ENCODE assay signal across 8 cellular contexts in genomic region chr1:200409761-200410565, GRCh38. TPM values are rescaled to one million over a fixed set of nuclear protein-coding genes. Genes with fewer than 3 reads are reported as not detected.
DNase-seq lines count a peak whose midpoint lies in the region; ATAC-seq and TF ChIP-seq lines count a peak whose summit lies in the region.

Gene ZNF281, minus strand, starts transcription at chr1:200410036. Its CDS starts 331 bp downstream, at chr1:200409705.

- peaks cover 34% of the 10 kb centered on the region for H3K36me3 Mint-ChIP-seq in chondrocyte (ENCODE audit: low read depth)

- H3K4me3 ChIP-seq in BJ (ENCODE audit: low read depth, low read length): peak within 1 kb of the TSS; percentile 81
- peak within 1 kb of the TSS; percentile 98 for H3K4me3 ChIP-seq in kidney epithelial cell (ENCODE audit: low read depth, low read length)

- CTCF ChIA-PET in BJ (lab: Yijun Ruan, JAX): no interaction called here

- peak within 1 kb of the TSS; percentile 86 for H3K4me3 Mint-ChIP-seq in chondrocyte (ENCODE audit: unreplicated experiment)

- peak; percentile 57 for DNase-seq in BJ (ENCODE audit: low read depth)
- peak; percentile 72 for DNase-seq in GM19240 (ENCODE audit: insufficient read length, low spot score)
- peak; percentile 93 to 95 for DNase-seq in NCI-H524 (lab: John Stamatoyannopoulos, UW)
- peak; percentile 87 to 89 for DNase-seq in activated CD4-positive, alpha-beta T cell treated with anti-CD3 and anti-CD28 coated beads for 24 hours (ENCODE audit: low read depth in 2 of 2)
- DNase-seq in chondrocyte (ENCODE audit: low spot score): peak; percentile 98
- peak; percentile 65 for DNase-seq in kidney epithelial cell (ENCODE audit: low read depth)
- peak; percentile 97 for DNase-seq in stimulated activated CD4-positive, alpha-beta T cell treated with anti-CD3 and anti-CD28 coated beads, Interleukin-15, amount 100 ng/mL, for 24 hours

- peak within 1 kb of the TSS; percentile 96 for H3K27ac Mint-ChIP-seq in chondrocyte (ENCODE audit: unreplicated experiment)

- peaks cover 22% of the 10 kb centered on the region for H3K9me3 Mint-ChIP-seq in chondrocyte (ENCODE audit: low read depth)

- H3K27me3 ChIP-seq in BJ (ENCODE audit: control insufficient read depth, insufficient read depth, low read length): no peaks in the 10 kb centered on the region
- no peaks in the 10 kb centered on the region for H3K27me3 ChIP-seq in kidney epithelial cell (ENCODE audit: control insufficient read depth, insufficient read depth, low read length)

- TF ChIP-seq CTCF in BJ (IDR thresholded peaks at IDR 0.05; ENCODE audit: insufficient read depth, low read depth, low read length) (no peak), chondrocyte (IDR thresholded peaks at IDR 0.05) (no peak), kidney epithelial cell (IDR thresholded peaks at IDR 0.05; ENCODE audit: insufficient read depth, low read length, poor library complexity, severe bottlenecking) (no peak)

- peaks cover 53% of the 10 kb centered on the region for H3K4me1 Mint-ChIP-seq in chondrocyte (ENCODE audit: low read depth)

- peak; percentile 90 for ATAC-seq in HG03457 (IDR thresholded peaks at IDR 0.05; ENCODE audit: unreplicated experiment)

- POLR2A ChIA-PET in BJ (lab: Charles Lee): interaction anchor here (0.6 kb wide), 1 partner anchor 26 kb away, joined by 3 read pairs; no protein-coding TSS in a partner anchor

- peaks cover 4% of the 10 kb centered on the region for H3K36me3 ChIP-seq in BJ (ENCODE audit: control insufficient read depth, insufficient read depth, low read length)
- H3K36me3 ChIP-seq in kidney epithelial cell (ENCODE audit: control insufficient read depth, insufficient read depth, low read length): no peaks in the 10 kb centered on the region

- H3K27me3 Mint-ChIP-seq in chondrocyte (ENCODE audit: low read depth): no peaks in the 10 kb centered on the region

RNA-seq across cellular contexts. Expression of gene ZNF281, which starts in this region (rescaled TPM):
- 13.5 and 22.5 TPM in 2 replicates for polyA plus RNA-seq in BJ (2011; rRNA removed)
- 34.8 and 35.2 TPM in 2 replicates for polyA minus RNA-seq in BJ (2011; rRNA and poly(A)+ RNA removed)
- total RNA-seq in chondrocyte: 34.2 to 37.3 TPM (median 34.9 TPM) in 3 replicates
- total RNA-seq in kidney epithelial cell: 25.3 and 27.6 TPM in 2 replicates

Comparison
In these comparisons a context has a peak if more than half of its experiments do, and no peak if none do; other contexts are left out.
1. Peak in every context shown above with its lines: DNase-seq, ATAC-seq and H3K4me3 ChIP-seq.